27 cellular contexts compared by ENCODE assay signal in genomic region chr13:37226966-37227365, GRCh38.
DNase-seq lines count a peak whose midpoint lies in the region; ATAC-seq and TF ChIP-seq lines count a peak whose summit lies in the region.
"Had no signal": no experiment of that assay in that cellular context is flagged by ENCODE, and none has a peak within 500 bp of the region (broad histone marks: within the 10 kb centered on the region; RNA-seq: fewer than 3 reads in every experiment).

No MANE protein-coding gene starts in this region.

- intact Hi-C loops in activated T-helper 1 cell treated with anti-CD3 and anti-CD28 coated beads, Interleukin-12 subunit alpha, Interleukin-12 subunit beta, Interleukin-2, Interleukin-4 antibody, amounts not matched to agents 30 ng/mL and 10 ng/mL and 1 ng/mL, durations not matched to agents 14 hours and 24 hours and 36 hours (cut with micrococcal nuclease) = no loop called here

- peaks cover 20% of the 10 kb centered on the region for H3K9me3 Mint-ChIP-seq in activated T-helper 1 cell treated with anti-CD3 and anti-CD28 coated beads, Interleukin-12 subunit alpha, Interleukin-12 subunit beta, Interleukin-2, Interleukin-4 antibody, amounts not matched to agents 30 ng/mL and 10 ng/mL and 1 ng/mL, durations not matched to agents 14 hours and 24 hours and 36 hours

- DNase-seq in AG04449 (ENCODE audit: low read depth, low spot score) (peak; percentile 55), HT1080 (ENCODE audit: low read depth) (peak; percentile 11), astrocyte of the spinal cord (ENCODE audit: low read depth, low spot score) (peak; percentile 40), fibroblast of the aortic adventitia (ENCODE audit: low read depth) (peak; percentile 39), GM19240 (ENCODE audit: insufficient read length, low spot score) (no peak), NCI-H1092 treated with DMSO at 0.1 percent for 48 hours (lab: John Stamatoyannopoulos, UW) (no peak), T-helper 17 cell (no peak)
- DNase-seq in activated T-helper 1 cell treated with anti-CD3 and anti-CD28 coated beads, Interleukin-12 subunit alpha, Interleukin-12 subunit beta, Interleukin-2, Interleukin-4 antibody, amounts not matched to agents 30 ng/mL and 10 ng/mL and 1 ng/mL, durations not matched to agents 14 hours and 24 hours and 36 hours (ENCODE audit: low spot score) = no peak
- DNase-seq: activated CD4-positive, alpha-beta T cell treated with anti-CD3 and anti-CD28 coated beads, Interleukin-2, amount 50 U/mL, for 1 hour; activated T-cell treated with anti-CD3 and anti-CD28 coated beads, Interleukin-2, amount 50 U/mL, for 24 hours; CD4-positive, alpha-beta memory T cell; glutamatergic neuron; H9; islet precursor cell; Karpas-422; left ventricle myocardium inferior; NCI-H1436 treated with DMSO at 0.1 percent for 48 hours; NCI-H446; NCI-H82; SJCRH30; stimulated activated CD4-positive, alpha-beta T cell treated with anti-CD3 and anti-CD28 coated beads, Interleukin-1b, Interleukin-23, amount 100 ng/mL, for 48 hours; T1000; testis had no signal

- H3K4me3 Mint-ChIP-seq in activated T-helper 1 cell treated with anti-CD3 and anti-CD28 coated beads, Interleukin-12 subunit alpha, Interleukin-12 subunit beta, Interleukin-2, Interleukin-4 antibody, amounts not matched to agents 30 ng/mL and 10 ng/mL and 1 ng/mL, durations not matched to agents 14 hours and 24 hours and 36 hours = no peak overlapping the region
- no peak overlapping the region for H3K4me3 Mint-ChIP-seq in T-helper 17 cell
- H3K4me3 Mint-ChIP-seq: activated T-cell treated with anti-CD3 and anti-CD28 coated beads, Interleukin-2, amount 50 U/mL, for 24 hours; B cell; CD4-positive, alpha-beta memory T cell; H9; neural crest cell; stimulated activated naive CD8-positive, alpha-beta T cell treated with anti-CD3 and anti-CD28 coated beads, Interleukin-15, Interleukin-2, amounts not matched to agents 100 ng/mL and 50 ng/mL, for 24 hours had no signal

- no peak overlapping the region for H3K27ac Mint-ChIP-seq in activated T-helper 1 cell treated with anti-CD3 and anti-CD28 coated beads, Interleukin-12 subunit alpha, Interleukin-12 subunit beta, Interleukin-2, Interleukin-4 antibody, amounts not matched to agents 30 ng/mL and 10 ng/mL and 1 ng/mL, durations not matched to agents 14 hours and 24 hours and 36 hours
- no peak overlapping the region for H3K27ac Mint-ChIP-seq in T-helper 17 cell
- H3K27ac Mint-ChIP-seq: activated T-cell treated with anti-CD3 and anti-CD28 coated beads, Interleukin-2, amount 50 U/mL, for 24 hours; B cell; CD4-positive, alpha-beta memory T cell; H9; stimulated activated naive CD8-positive, alpha-beta T cell treated with anti-CD3 and anti-CD28 coated beads, Interleukin-15, Interleukin-2, amounts not matched to agents 100 ng/mL and 50 ng/mL, for 24 hours had no signal

- ATAC-seq in T-helper 17 cell = no peak
- ATAC-seq: HepG2 had no signal

- H3K9me3 ChIP-seq in T-helper 17 cell (ENCODE audit: control insufficient read depth, low read length, poor library complexity, severe bottlenecking) = peaks cover 2% of the 10 kb centered on the region
- H3K9me3 ChIP-seq: SJCRH30, testis had no signal

- H3K4me1 Mint-ChIP-seq in activated T-helper 1 cell treated with anti-CD3 and anti-CD28 coated beads, Interleukin-12 subunit alpha, Interleukin-12 subunit beta, Interleukin-2, Interleukin-4 antibody, amounts not matched to agents 30 ng/mL and 10 ng/mL and 1 ng/mL, durations not matched to agents 14 hours and 24 hours and 36 hours (ENCODE audit: low read depth) = no peaks in the 10 kb centered on the region
- no peaks in the 10 kb centered on the region for H3K4me1 Mint-ChIP-seq in T-helper 17 cell
- H3K4me1 Mint-ChIP-seq: B cell; CD4-positive, alpha-beta memory T cell; H9; neural crest cell had no signal

- in situ Hi-C loops in astrocyte of the spinal cord (cut with HindIII; ENCODE audit: low sequenced_read_pairs) = no loop called here

- POLR2A ChIA-PET in AG04449 (lab: Yijun Ruan, JAX) = no interaction called here

- no peak for TF ChIP-seq CTCF in AG04449 (IDR thresholded peaks at IDR 0.05; ENCODE audit: insufficient read depth, low read length, missing control alignments)
- no peak for TF ChIP-seq CTCF in astrocyte of the spinal cord (IDR thresholded peaks at IDR 0.05; ENCODE audit: low read depth, low read length)
- no peak for TF ChIP-seq CTCF in fibroblast of the aortic adventitia (IDR thresholded peaks at IDR 0.05; ENCODE audit: insufficient read depth, low read length)

- H3K27me3 Mint-ChIP-seq in activated T-helper 1 cell treated with anti-CD3 and anti-CD28 coated beads, Interleukin-12 subunit alpha, Interleukin-12 subunit beta, Interleukin-2, Interleukin-4 antibody, amounts not matched to agents 30 ng/mL and 10 ng/mL and 1 ng/mL, durations not matched to agents 14 hours and 24 hours and 36 hours (ENCODE audit: insufficient read depth) = peaks cover 2% of the 10 kb centered on the region
- H3K27me3 Mint-ChIP-seq in T-helper 17 cell = no peaks in the 10 kb centered on the region
- H3K27me3 Mint-ChIP-seq: activated T-cell treated with anti-CD3 and anti-CD28 coated beads, Interleukin-2, amount 50 U/mL, for 24 hours; B cell; CD4-positive, alpha-beta memory T cell; stimulated activated naive CD8-positive, alpha-beta T cell treated with anti-CD3 and anti-CD28 coated beads, Interleukin-15, Interleukin-2, amounts not matched to agents 100 ng/mL and 50 ng/mL, for 24 hours had no signal

- CTCF ChIA-PET in AG04449 (lab: Yijun Ruan, JAX) = no interaction called here

- no peaks in the 10 kb centered on the region for H3K36me3 Mint-ChIP-seq in activated T-helper 1 cell treated with anti-CD3 and anti-CD28 coated beads, Interleukin-12 subunit alpha, Interleukin-12 subunit beta, Interleukin-2, Interleukin-4 antibody, amounts not matched to agents 30 ng/mL and 10 ng/mL and 1 ng/mL, durations not matched to agents 14 hours and 24 hours and 36 hours (ENCODE audit: low read depth)
- no peaks in the 10 kb centered on the region for H3K36me3 Mint-ChIP-seq in T-helper 17 cell (ENCODE audit: low read depth)
- H3K36me3 Mint-ChIP-seq: CD4-positive, alpha-beta memory T cell had no signal

- H3K4me3 ChIP-seq in AG04449 (ENCODE audit: low read depth, low read length) (no peak overlapping the region), astrocyte of the spinal cord (ENCODE audit: low read depth, low read length) (no peak overlapping the region), fibroblast of the aortic adventitia (ENCODE audit: low read depth, low read length) (no peak overlapping the region)
- H3K4me3 ChIP-seq: left ventricle myocardium inferior, SJCRH30, testis had no signal

Comparison
In these comparisons a context has a peak if more than half of its experiments do, and no peak if none do; other contexts are left out.
1. DNase-seq: peak in AG04449 (single experiment), HT1080 (single experiment), astrocyte of the spinal cord (single experiment) and fibroblast of the aortic adventitia (single experiment); none in GM19240 (single experiment), NCI-H1092 treated with DMSO at 0.1 percent for 48 hours (single experiment), activated T-helper 1 cell treated with anti-CD3 and anti-CD28 coated beads, Interleukin-12 subunit alpha, Interleukin-12 subunit beta, Interleukin-2, Interleukin-4 antibody, amounts not matched to agents 30 ng/mL and 10 ng/mL and 1 ng/mL, durations not matched to agents 14 hours and 24 hours and 36 hours (single experiment) and T-helper 17 cell (0 of 3).